In genomic region chr9:38619556-38620447, GRCh38 we compare ENCODE assay signal across 1 cellular context.
TF ChIP-seq lines count a peak whose summit lies in the region.

No MANE protein-coding gene starts in this region.

TF ChIP-seq in HEK293, 187 proteins besides CTCF, POLR2A, EP300 and RAD21 (continued from another document):
- no peak for TF ChIP-seq ZNF624 (tag by site-specific recombination; IDR thresholded peaks at IDR 0.05)
- TF ChIP-seq IKZF3 (tag by site-specific recombination; IDR thresholded peaks at IDR 0.05) = no peak
- no peak; the same call in 1 of the 2 replicates for TF ChIP-seq ZNF398 (tag by site-specific recombination; IDR thresholded peaks at IDR 0.05)
- no peak for TF ChIP-seq ZNF146 (tag by site-specific recombination; IDR thresholded peaks at IDR 0.05)
- TF ChIP-seq ZFHX2 (tag by site-specific recombination; conservative IDR thresholded peaks at IDR 0.05) = peak; percentile 54
- TF ChIP-seq ZBTB49 (tag by site-specific recombination; IDR thresholded peaks at IDR 0.05; ENCODE audit: low read depth) = no peak
- no peak for TF ChIP-seq SP7 (tag by site-specific recombination; IDR thresholded peaks at IDR 0.05)
- no peak for TF ChIP-seq ZBTB10 (tag by site-specific recombination; IDR thresholded peaks at IDR 0.05)
- TF ChIP-seq ZNF777 (tag by site-specific recombination; IDR thresholded peaks at IDR 0.05; ENCODE audit: borderline replicate concordance) = no peak
- no peak for TF ChIP-seq OVOL3 (tag by site-specific recombination; IDR thresholded peaks at IDR 0.05)
- TF ChIP-seq ZNF623 (tag by site-specific recombination; IDR thresholded peaks at IDR 0.05) = no peak
- TF ChIP-seq ZNF202 (tag by site-specific recombination; IDR thresholded peaks at IDR 0.05; ENCODE audit: borderline replicate concordance) = no peak
- no peak for TF ChIP-seq KLF1 (tag by site-specific recombination; IDR thresholded peaks at IDR 0.05)
- no peak for TF ChIP-seq ZNF148 (tag by site-specific recombination; IDR thresholded peaks at IDR 0.05; ENCODE audit: borderline replicate concordance)
- no peak for TF ChIP-seq TCF7L2 (IDR thresholded peaks at IDR 0.05; ENCODE audit: borderline replicate concordance, low read depth, low read length)
- no peak for TF ChIP-seq ZNF548 (tag by site-specific recombination; IDR thresholded peaks at IDR 0.05)
- peak; percentile 52 for TF ChIP-seq EGR2 (tag by site-specific recombination; IDR thresholded peaks at IDR 0.05; ENCODE audit: low read depth)
